In the genomic region with DNA sequence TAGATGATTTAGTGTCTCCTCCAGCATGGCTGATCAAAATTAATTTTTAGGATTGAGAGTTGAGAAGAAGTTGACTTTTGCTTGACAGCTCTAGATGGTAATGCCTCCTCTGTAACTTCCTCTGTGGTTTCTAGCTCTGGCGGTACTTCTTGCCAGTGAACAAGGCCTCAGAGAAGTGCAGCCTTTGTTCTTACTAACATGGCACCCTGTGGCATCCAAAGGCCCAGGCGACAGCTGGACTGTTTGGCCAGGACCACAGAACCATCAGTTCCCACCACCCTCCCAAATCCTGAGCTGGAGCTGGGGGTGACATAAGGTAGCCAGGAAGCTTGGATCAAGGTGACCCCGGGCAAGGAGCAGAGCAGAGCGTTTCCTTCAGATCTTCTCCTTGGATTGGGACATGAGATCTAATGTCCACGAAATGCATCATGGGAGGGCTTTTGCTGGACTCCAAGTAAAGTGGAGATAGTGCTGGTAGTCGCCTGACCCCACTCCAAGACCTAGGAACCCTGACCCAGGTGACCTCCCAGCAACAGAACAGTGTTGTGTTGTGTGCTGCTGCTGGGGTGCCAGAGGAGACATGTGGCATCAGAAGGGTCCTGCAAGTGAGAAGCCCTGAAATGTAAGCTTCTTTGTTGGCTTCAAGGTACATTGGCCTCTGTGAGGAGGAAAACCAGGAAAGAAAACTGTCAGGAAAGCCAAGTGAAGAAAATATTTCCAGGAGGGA, we compare ENCODE assay signal across 9 cellular contexts. TPM values are rescaled to one million over a fixed set of nuclear protein-coding genes. Genes with fewer than 3 reads are reported as not detected.
DNase-seq lines count a peak whose midpoint lies in the region; ATAC-seq and TF ChIP-seq lines count a peak whose summit lies in the region.
"Had no signal": no experiment of that assay in that cellular context is flagged by ENCODE, and none has a peak within 500 bp of the region (broad histone marks: within the 10 kb centered on the region; RNA-seq: fewer than 3 reads in every experiment).

No MANE protein-coding gene starts in this region.

- ATAC-seq in HG03460 (IDR thresholded peaks at IDR 0.05; ENCODE audit: unreplicated experiment), result peak; percentile 48

- intact Hi-C loops in activated T-helper 1 cell treated with anti-CD3 and anti-CD28 coated beads, Interleukin-12 subunit alpha, Interleukin-12 subunit beta, Interleukin-2, Interleukin-4 antibody, amounts not matched to agents 30 ng/mL and 10 ng/mL and 1 ng/mL, durations not matched to agents 14 hours and 24 hours and 36 hours (cut with micrococcal nuclease), result loop anchor here (1.0 kb wide), 1 partner anchor 31 kb away; no protein-coding TSS in a partner anchor
- intact Hi-C loops in stomach (cut with DNase I; ENCODE audit: low total_unique reads), result no loop called here
- intact Hi-C loops in breast epithelium (cut with DNase I; ENCODE audit: low total_unique reads), result no loop called here
- intact Hi-C loops in ascending aorta (cut with DNase I), result no loop called here

- H3K9me3 ChIP-seq in stomach (no peaks in the 10 kb centered on the region), breast epithelium (no peaks in the 10 kb centered on the region), ascending aorta (no peaks in the 10 kb centered on the region)
- H3K9me3 ChIP-seq: heart right ventricle had no signal

- H3K4me1 ChIP-seq in stomach, result peaks cover 0 to 16% (median under 1%) of the 10 kb centered on the region in 4 donors
- H3K4me1 ChIP-seq in breast epithelium, result no peaks in the 10 kb centered on the region
- no peaks in the 10 kb centered on the region for H3K4me1 ChIP-seq in ascending aorta

- no peaks in the 10 kb centered on the region for H3K27me3 Mint-ChIP-seq in activated T-helper 1 cell treated with anti-CD3 and anti-CD28 coated beads, Interleukin-12 subunit alpha, Interleukin-12 subunit beta, Interleukin-2, Interleukin-4 antibody, amounts not matched to agents 30 ng/mL and 10 ng/mL and 1 ng/mL, durations not matched to agents 14 hours and 24 hours and 36 hours (ENCODE audit: insufficient read depth)

- H3K4me3 Mint-ChIP-seq in activated T-helper 1 cell treated with anti-CD3 and anti-CD28 coated beads, Interleukin-12 subunit alpha, Interleukin-12 subunit beta, Interleukin-2, Interleukin-4 antibody, amounts not matched to agents 30 ng/mL and 10 ng/mL and 1 ng/mL, durations not matched to agents 14 hours and 24 hours and 36 hours, result peak overlapping the region; percentile 73

- peaks cover 29% of the 10 kb centered on the region for H3K36me3 Mint-ChIP-seq in activated T-helper 1 cell treated with anti-CD3 and anti-CD28 coated beads, Interleukin-12 subunit alpha, Interleukin-12 subunit beta, Interleukin-2, Interleukin-4 antibody, amounts not matched to agents 30 ng/mL and 10 ng/mL and 1 ng/mL, durations not matched to agents 14 hours and 24 hours and 36 hours (ENCODE audit: low read depth)

- WGBS in stomach, 5 donors, result 68 to 90% (median 85%) methylated on average over 6 of the region's 6 CpGs

- peak overlapping the region in 3 of 5 donors; percentile 26 to 73 (median 44) for H3K27ac ChIP-seq in stomach
- no peak overlapping the region for H3K27ac ChIP-seq in breast epithelium
- no peak overlapping the region for H3K27ac ChIP-seq in ascending aorta

- TF ChIP-seq POLR2A in stomach (IDR thresholded peaks at IDR 0.05) (no peak), breast epithelium (IDR thresholded peaks at IDR 0.05) (no peak)

- H3K4me3 ChIP-seq in stomach (no peak overlapping the region), breast epithelium (no peak overlapping the region), ascending aorta (no peak overlapping the region)
- H3K4me3 ChIP-seq: heart right ventricle had no signal

- TF ChIP-seq EP300 in stomach (IDR thresholded peaks at IDR 0.05), result no peak

- DNase-seq in activated T-cell treated with anti-CD3 and anti-CD28 coated beads, Interleukin-2, amount 50 U/mL, for 1 hour, result peak; percentile 56
- DNase-seq in activated T-cell treated with anti-CD3 and anti-CD28 coated beads for 4 hours (no peak), stomach (no peak), NCI-H2029 treated with DMSO at 0.1 percent for 48 hours (lab: John Stamatoyannopoulos, UW) (no peak), breast epithelium (ENCODE audit: low spot score in 2 of 2) (no peak), ascending aorta (ENCODE audit: low spot score in 2 of 2) (no peak)
- peak; percentile 29 for DNase-seq in activated T-helper 1 cell treated with anti-CD3 and anti-CD28 coated beads, Interleukin-12 subunit alpha, Interleukin-12 subunit beta, Interleukin-2, Interleukin-4 antibody, amounts not matched to agents 30 ng/mL and 10 ng/mL and 1 ng/mL, durations not matched to agents 14 hours and 24 hours and 36 hours (ENCODE audit: low spot score)
- DNase-seq: heart right ventricle had no signal

- no peak for TF ChIP-seq CTCF in stomach (IDR thresholded peaks at IDR 0.05)
- TF ChIP-seq CTCF in breast epithelium (IDR thresholded peaks at IDR 0.05), result no peak
- TF ChIP-seq CTCF in ascending aorta (IDR thresholded peaks at IDR 0.05), result no peak

- peak overlapping the region; percentile 94 for H3K27ac Mint-ChIP-seq in activated T-helper 1 cell treated with anti-CD3 and anti-CD28 coated beads, Interleukin-12 subunit alpha, Interleukin-12 subunit beta, Interleukin-2, Interleukin-4 antibody, amounts not matched to agents 30 ng/mL and 10 ng/mL and 1 ng/mL, durations not matched to agents 14 hours and 24 hours and 36 hours

- H3K36me3 ChIP-seq in stomach, result no peaks in the 10 kb centered on the region
- H3K36me3 ChIP-seq in breast epithelium, result no peaks in the 10 kb centered on the region
- no peaks in the 10 kb centered on the region for H3K36me3 ChIP-seq in ascending aorta

- H3K9me3 Mint-ChIP-seq in activated T-helper 1 cell treated with anti-CD3 and anti-CD28 coated beads, Interleukin-12 subunit alpha, Interleukin-12 subunit beta, Interleukin-2, Interleukin-4 antibody, amounts not matched to agents 30 ng/mL and 10 ng/mL and 1 ng/mL, durations not matched to agents 14 hours and 24 hours and 36 hours, result no peaks in the 10 kb centered on the region

- H3K4me1 Mint-ChIP-seq in activated T-helper 1 cell treated with anti-CD3 and anti-CD28 coated beads, Interleukin-12 subunit alpha, Interleukin-12 subunit beta, Interleukin-2, Interleukin-4 antibody, amounts not matched to agents 30 ng/mL and 10 ng/mL and 1 ng/mL, durations not matched to agents 14 hours and 24 hours and 36 hours (ENCODE audit: low read depth), result peaks cover 68% of the 10 kb centered on the region

- no peaks in the 10 kb centered on the region for H3K27me3 ChIP-seq in stomach
- H3K27me3 ChIP-seq in breast epithelium, result no peaks in the 10 kb centered on the region
- H3K27me3 ChIP-seq in ascending aorta, result no peaks in the 10 kb centered on the region
- H3K27me3 ChIP-seq: heart right ventricle had no signal

RNA-seq across cellular contexts. Expression of a gene that starts 41.8 kb away (rescaled TPM):
- 39.6 and 43.6 TPM in 2 replicates for total RNA-seq in activated T-helper 1 cell treated with anti-CD3 and anti-CD28 coated beads, Interleukin-12 subunit alpha, Interleukin-12 subunit beta, Interleukin-2, Interleukin-4 antibody, amounts not matched to agents 30 ng/mL and 10 ng/mL and 1 ng/mL, durations not matched to agents 14 hours and 24 hours and 36 hours
- 1 to 10 TPM in 4 of 5 donors, not detected in 1; 1.2 to 4.0 (median 2.3) TPM for total RNA-seq in stomach
- 1 to 10 TPM; 3.1 to 4.7 (median 3.7) TPM for polyA plus RNA-seq in stomach
- 10 to 100 TPM in 1 of 3 donors, 1 to 10 TPM in 2; 3.5 to 30.1 (median 6.2) TPM for total RNA-seq in breast epithelium
- not detected for total RNA-seq in ascending aorta

Comparison
In these comparisons a context has a peak if more than half of its experiments do, and no peak if none do; other contexts are left out.
1. DNase-seq: peak in activated T-cell treated with anti-CD3 and anti-CD28 coated beads, Interleukin-2, amount 50 U/mL, for 1 hour (single experiment) and activated T-helper 1 cell treated with anti-CD3 and anti-CD28 coated beads, Interleukin-12 subunit alpha, Interleukin-12 subunit beta, Interleukin-2, Interleukin-4 antibody, amounts not matched to agents 30 ng/mL and 10 ng/mL and 1 ng/mL, durations not matched to agents 14 hours and 24 hours and 36 hours (single experiment); none in activated T-cell treated with anti-CD3 and anti-CD28 coated beads for 4 hours (single experiment), stomach (single experiment), NCI-H2029 treated with DMSO at 0.1 percent for 48 hours (single experiment), breast epithelium (0 of 2) and ascending aorta (0 of 2).
2. H3K27ac ChIP-seq: peak in stomach (3 of 5); none in breast epithelium (0 of 2) and ascending aorta (0 of 2).